Comparison of ENCODE assay signal across 8 cellular contexts in genomic region chr16:87324411-87325275, GRCh38. TPM values are rescaled to one million over a fixed set of nuclear protein-coding genes. Genes with fewer than 3 reads are reported as not detected.
A peak's percentile ranks its signal among the peaks of the same experiment; 100 is the strongest.
DNase-seq lines count a peak whose midpoint lies in the region; ATAC-seq and TF ChIP-seq lines count a peak whose summit lies in the region.

No MANE protein-coding gene starts in this region.

- 69% methylated on average over 28 of the region's 28 CpGs for WGBS in HUES64
- WGBS in thyroid gland, 2 donors = 52 to 57% methylated on average over 15 to 23 of the region's 28 CpGs

- no peak overlapping the region for H3K4me3 Mint-ChIP-seq in effector memory CD8-positive, alpha-beta T cell

- H3K27me3 ChIP-seq in HUES64 (ENCODE audit: insufficient read depth, low read length) (no peaks in the 10 kb centered on the region), thyroid gland (no peaks in the 10 kb centered on the region)

- peaks cover 0 to 5% of the 10 kb centered on the region in 2 donors for H3K4me1 Mint-ChIP-seq in effector memory CD8-positive, alpha-beta T cell (ENCODE audit: low read depth in 2 of 2)

- no peaks in the 10 kb centered on the region for H3K9me3 Mint-ChIP-seq in effector memory CD8-positive, alpha-beta T cell

- no peak for TF ChIP-seq POLR2A in thyroid gland (IDR thresholded peaks at IDR 0.05)

- H3K4me3 ChIP-seq in HUES64 (ENCODE audit: low read length) = no peak overlapping the region
- no peak overlapping the region for H3K4me3 ChIP-seq in mucosa of descending colon
- no peak overlapping the region for H3K4me3 ChIP-seq in thyroid gland (replicated peaks in 1 of 3)

- H3K4me1 ChIP-seq in HUES64 (ENCODE audit: insufficient read depth, low read length) (no peaks in the 10 kb centered on the region), mucosa of descending colon (ENCODE audit: low read depth) (no peaks in the 10 kb centered on the region), thyroid gland (peaks cover 3 to 10% of the 10 kb centered on the region in 2 donors)

- intact Hi-C loops in mucosa of descending colon (cut with DNase I, micrococcal nuclease) (no loop called here), thyroid gland (cut with DNase I) (loop anchor here (10.0 kb wide), 1 partner anchor 310 kb away; no protein-coding TSS in a partner anchor)

- no peak overlapping the region for H3K27ac Mint-ChIP-seq in effector memory CD8-positive, alpha-beta T cell

- TF ChIP-seq CTCF in mucosa of descending colon (IDR thresholded peaks at IDR 0.05) = peak; percentile 69
- peak; percentile 54 to 80 (median 61) for TF ChIP-seq CTCF in thyroid gland (IDR thresholded peaks at IDR 0.05)

- H3K36me3 ChIP-seq in HUES64 (ENCODE audit: insufficient read depth, low read length) (peaks cover 7% of the 10 kb centered on the region; the same call in 1 of the 2 replicates), mucosa of descending colon (ENCODE audit: low read depth) (no peaks in the 10 kb centered on the region), thyroid gland (peaks cover 0 to 1% of the 10 kb centered on the region in 2 donors)

- H3K27ac ChIP-seq in HUES64 (ENCODE audit: low read depth, low read length) (no peak overlapping the region), thyroid gland (no peak overlapping the region)

- peak; percentile 83 for ATAC-seq in effector memory CD8-positive, alpha-beta T cell (replicated peaks)
- ATAC-seq in mucosa of descending colon = peak; percentile 60

- H3K36me3 Mint-ChIP-seq in effector memory CD8-positive, alpha-beta T cell (ENCODE audit: insufficient read depth) = peaks cover 13% of the 10 kb centered on the region

- no peaks in the 10 kb centered on the region for H3K27me3 Mint-ChIP-seq in effector memory CD8-positive, alpha-beta T cell

- H3K9ac ChIP-seq in HUES64 (ENCODE audit: low read depth, low read length) = peak overlapping the region; percentile 5; the same call in 1 of the 2 replicates

- no peaks in the 10 kb centered on the region for H3K9me3 ChIP-seq in HUES64 (ENCODE audit: insufficient read depth, low read depth, low read length)
- H3K9me3 ChIP-seq in mucosa of descending colon = no peaks in the 10 kb centered on the region
- H3K9me3 ChIP-seq in thyroid gland = no peaks in the 10 kb centered on the region

- DNase-seq in COR-L47 (lab: John Stamatoyannopoulos, UW) (peak; percentile 25), mucosa of descending colon (peak in 2 of 3 donors; percentile 46 to 52), thyroid gland (peak; percentile 28 to 33), NCI-H2107 (lab: John Stamatoyannopoulos, UW) (no peak), NCI-H187 (lab: John Stamatoyannopoulos, UW) (no peak)
- DNase-seq in activated CD4-positive, alpha-beta T cell treated with anti-CD3 and anti-CD28 coated beads for 4 hours = peak; percentile 28 to 44
- peak; percentile 36 to 37 (median 37) for DNase-seq in effector memory CD8-positive, alpha-beta T cell

RNA-seq across cellular contexts. Expression of gene C16orf95, which starts 7.5 kb away (rescaled TPM):
- polyA plus RNA-seq in HUES64 (2013, experiment 1 of 2) = 3.0 TPM
- polyA plus RNA-seq in HUES64 (2013, experiment 2 of 2) = 4.1 TPM
- total RNA-seq in mucosa of descending colon (1 to 10 TPM; 2.5 to 4.2 (median 3.0) TPM), thyroid gland (1 to 10 TPM in 1 of 4 donors, under 1 TPM in 2, not detected in 1; 0.54 to 1.3 (median 0.54) TPM)

RNA-seq across cellular contexts. Expression of gene FBXO31, which starts 58.9 kb away (rescaled TPM):
- polyA plus RNA-seq in HUES64 (2013, experiment 1 of 2) = 7.4 TPM
- 7.9 TPM for polyA plus RNA-seq in HUES64 (2013, experiment 2 of 2)
- total RNA-seq in mucosa of descending colon (100 to 1,000 TPM in 1 of 3 donors, 10 to 100 TPM in 2; 54.2 to 104 (median 63.9) TPM), thyroid gland (10 to 100 TPM; 23.8 to 62.5 (median 54.9) TPM)

Comparison
In these comparisons a context has a peak if more than half of its experiments do, and no peak if none do; other contexts are left out.
1. DNase-seq: peak in COR-L47 (single experiment), activated CD4-positive, alpha-beta T cell treated with anti-CD3 and anti-CD28 coated beads for 4 hours (2 of 2), effector memory CD8-positive, alpha-beta T cell (3 of 3), mucosa of descending colon (2 of 3) and thyroid gland (2 of 2); none in NCI-H2107 (single experiment) and NCI-H187 (0 of 2).